ENCODE assay signal across 1 cellular context in the genomic region with DNA sequence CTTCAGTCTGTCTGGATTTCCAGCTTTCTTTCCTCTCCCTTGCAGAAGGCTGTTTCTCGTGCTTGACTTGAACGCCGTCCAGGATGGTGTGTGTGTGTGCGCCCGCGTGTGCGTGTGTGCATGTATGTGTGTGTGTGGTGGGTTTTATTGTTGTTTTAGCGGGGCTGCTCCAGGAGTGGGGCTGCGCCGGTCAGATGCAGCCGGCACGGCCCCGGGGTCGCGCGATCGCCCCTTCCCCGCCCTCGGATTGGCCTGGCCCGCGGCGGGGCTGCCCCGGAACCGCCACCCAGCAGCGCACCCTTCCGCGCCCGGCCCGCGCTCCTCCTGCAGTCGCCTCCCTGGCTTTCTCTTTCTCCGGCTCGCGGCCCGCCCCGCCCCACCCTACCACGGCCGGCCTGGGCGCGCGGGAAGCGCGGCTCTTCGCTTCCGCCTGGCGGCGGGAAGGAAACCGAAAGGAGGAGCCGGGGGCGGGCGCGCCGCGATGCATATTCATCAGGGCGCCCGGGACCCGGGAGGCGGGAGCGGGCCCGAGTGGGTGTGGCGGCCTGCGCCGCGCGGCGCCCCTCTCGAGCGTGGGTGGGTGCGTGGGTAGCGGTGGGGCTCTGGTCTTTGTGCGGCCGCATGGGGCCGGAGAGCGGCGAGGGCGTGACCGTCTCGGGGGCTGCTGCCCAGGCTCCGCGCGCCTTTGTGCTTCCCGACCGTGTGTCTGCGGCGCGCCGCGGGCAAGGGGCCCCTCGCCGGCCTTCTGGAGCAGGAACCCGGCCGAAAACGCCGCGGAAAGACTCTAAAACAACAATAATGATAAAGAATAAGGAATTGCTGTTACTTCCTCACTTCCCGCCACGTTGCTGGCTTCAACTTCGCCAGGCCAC.
TF ChIP-seq lines count a peak whose summit lies in the region.

No MANE protein-coding gene starts in this region.

TF ChIP-seq in HepG2, 621 proteins besides CTCF, POLR2A, EP300 and RAD21 (continued from another document and continues in another):
- TF ChIP-seq, protein P1, sequence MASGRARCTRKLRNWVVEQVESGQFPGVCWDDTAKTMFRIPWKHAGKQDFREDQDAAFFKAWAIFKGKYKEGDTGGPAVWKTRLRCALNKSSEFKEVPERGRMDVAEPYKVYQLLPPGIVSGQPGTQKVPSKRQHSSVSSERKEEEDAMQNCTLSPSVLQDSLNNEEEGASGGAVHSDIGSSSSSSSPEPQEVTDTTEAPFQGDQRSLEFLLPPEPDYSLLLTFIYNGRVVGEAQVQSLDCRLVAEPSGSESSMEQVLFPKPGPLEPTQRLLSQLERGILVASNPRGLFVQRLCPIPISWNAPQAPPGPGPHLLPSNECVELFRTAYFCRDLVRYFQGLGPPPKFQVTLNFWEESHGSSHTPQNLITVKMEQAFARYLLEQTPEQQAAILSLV (CRISPR knock-in tag; IDR thresholded peaks at IDR 0.05; ENCODE audit: borderline replicate concordance) = no peak; the same call in 1 of the 2 replicates
- TF ChIP-seq, protein P2, sequence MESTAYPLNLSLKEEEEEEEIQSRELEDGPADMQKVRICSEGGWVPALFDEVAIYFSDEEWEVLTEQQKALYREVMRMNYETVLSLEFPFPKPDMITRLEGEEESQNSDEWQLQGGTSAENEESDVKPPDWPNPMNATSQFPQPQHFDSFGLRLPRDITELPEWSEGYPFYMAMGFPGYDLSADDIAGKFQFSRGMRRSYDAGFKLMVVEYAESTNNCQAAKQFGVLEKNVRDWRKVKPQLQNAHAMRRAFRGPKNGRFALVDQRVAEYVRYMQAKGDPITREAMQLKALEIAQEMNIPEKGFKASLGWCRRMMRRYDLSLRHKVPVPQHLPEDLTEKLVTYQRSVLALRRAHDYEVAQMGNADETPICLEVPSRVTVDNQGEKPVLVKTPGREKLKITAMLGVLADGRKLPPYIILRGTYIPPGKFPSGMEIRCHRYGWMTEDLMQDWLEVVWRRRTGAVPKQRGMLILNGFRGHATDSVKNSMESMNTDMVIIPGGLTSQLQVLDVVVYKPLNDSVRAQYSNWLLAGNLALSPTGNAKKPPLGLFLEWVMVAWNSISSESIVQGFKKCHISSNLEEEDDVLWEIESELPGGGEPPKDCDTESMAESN (CRISPR knock-in tag; conservative IDR thresholded peaks at IDR 0.05) = 0 out of 2 replicates have a peak, but pooled peaks have one; percentile 43
- TF ChIP-seq MEIS2 (CRISPR knock-in tag; IDR thresholded peaks at IDR 0.05) = 0 out of 2 replicates have a peak, but pooled peaks have one; percentile 47
- TF ChIP-seq, protein P3, sequence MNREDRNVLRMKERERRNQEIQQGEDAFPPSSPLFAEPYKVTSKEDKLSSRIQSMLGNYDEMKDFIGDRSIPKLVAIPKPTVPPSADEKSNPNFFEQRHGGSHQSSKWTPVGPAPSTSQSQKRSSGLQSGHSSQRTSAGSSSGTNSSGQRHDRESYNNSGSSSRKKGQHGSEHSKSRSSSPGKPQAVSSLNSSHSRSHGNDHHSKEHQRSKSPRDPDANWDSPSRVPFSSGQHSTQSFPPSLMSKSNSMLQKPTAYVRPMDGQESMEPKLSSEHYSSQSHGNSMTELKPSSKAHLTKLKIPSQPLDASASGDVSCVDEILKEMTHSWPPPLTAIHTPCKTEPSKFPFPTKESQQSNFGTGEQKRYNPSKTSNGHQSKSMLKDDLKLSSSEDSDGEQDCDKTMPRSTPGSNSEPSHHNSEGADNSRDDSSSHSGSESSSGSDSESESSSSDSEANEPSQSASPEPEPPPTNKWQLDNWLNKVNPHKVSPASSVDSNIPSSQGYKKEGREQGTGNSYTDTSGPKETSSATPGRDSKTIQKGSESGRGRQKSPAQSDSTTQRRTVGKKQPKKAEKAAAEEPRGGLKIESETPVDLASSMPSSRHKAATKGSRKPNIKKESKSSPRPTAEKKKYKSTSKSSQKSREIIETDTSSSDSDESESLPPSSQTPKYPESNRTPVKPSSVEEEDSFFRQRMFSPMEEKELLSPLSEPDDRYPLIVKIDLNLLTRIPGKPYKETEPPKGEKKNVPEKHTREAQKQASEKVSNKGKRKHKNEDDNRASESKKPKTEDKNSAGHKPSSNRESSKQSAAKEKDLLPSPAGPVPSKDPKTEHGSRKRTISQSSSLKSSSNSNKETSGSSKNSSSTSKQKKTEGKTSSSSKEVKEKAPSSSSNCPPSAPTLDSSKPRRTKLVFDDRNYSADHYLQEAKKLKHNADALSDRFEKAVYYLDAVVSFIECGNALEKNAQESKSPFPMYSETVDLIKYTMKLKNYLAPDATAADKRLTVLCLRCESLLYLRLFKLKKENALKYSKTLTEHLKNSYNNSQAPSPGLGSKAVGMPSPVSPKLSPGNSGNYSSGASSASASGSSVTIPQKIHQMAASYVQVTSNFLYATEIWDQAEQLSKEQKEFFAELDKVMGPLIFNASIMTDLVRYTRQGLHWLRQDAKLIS (CRISPR knock-in tag; IDR thresholded peaks at IDR 0.05) = no peak
- peak; percentile 81; the same call in 1 of the 2 replicates for TF ChIP-seq ZNF772 (CRISPR knock-in tag; IDR thresholded peaks at IDR 0.05)
- peak; percentile 13; the same call in 1 of the 2 replicates for TF ChIP-seq ETV5 (CRISPR knock-in tag; IDR thresholded peaks at IDR 0.05; ENCODE audit: borderline replicate concordance)
- TF ChIP-seq RNF2 (conservative IDR thresholded peaks at IDR 0.05; ENCODE audit: low read depth) = peak; percentile 84
- TF ChIP-seq ZNF777 (CRISPR knock-in tag; IDR thresholded peaks at IDR 0.05) = peak; percentile 94
- TF ChIP-seq ZBTB3 (CRISPR knock-in tag; IDR thresholded peaks at IDR 0.05; ENCODE audit: borderline replicate concordance, low read depth) = no peak
- TF ChIP-seq, protein P4, sequence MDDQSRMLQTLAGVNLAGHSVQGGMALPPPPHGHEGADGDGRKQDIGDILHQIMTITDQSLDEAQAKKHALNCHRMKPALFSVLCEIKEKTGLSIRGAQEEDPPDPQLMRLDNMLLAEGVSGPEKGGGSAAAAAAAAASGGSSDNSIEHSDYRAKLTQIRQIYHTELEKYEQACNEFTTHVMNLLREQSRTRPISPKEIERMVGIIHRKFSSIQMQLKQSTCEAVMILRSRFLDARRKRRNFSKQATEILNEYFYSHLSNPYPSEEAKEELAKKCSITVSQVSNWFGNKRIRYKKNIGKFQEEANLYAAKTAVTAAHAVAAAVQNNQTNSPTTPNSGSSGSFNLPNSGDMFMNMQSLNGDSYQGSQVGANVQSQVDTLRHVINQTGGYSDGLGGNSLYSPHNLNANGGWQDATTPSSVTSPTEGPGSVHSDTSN (CRISPR knock-in tag; IDR thresholded peaks at IDR 0.05; ENCODE audit: borderline replicate concordance) = 0 out of 2 replicates have a peak, but pooled peaks have one; percentile 41
- peak; percentile 22; the same call in 1 of the 2 replicates for TF ChIP-seq KAT7 (CRISPR knock-in tag; IDR thresholded peaks at IDR 0.05; ENCODE audit: borderline replicate concordance)
- TF ChIP-seq SKI (IDR thresholded peaks at IDR 0.05; ENCODE audit: partially characterized antibody) = peak; percentile 43
- peak; percentile 53; the same call in 1 of the 2 replicates for TF ChIP-seq SPEN (CRISPR knock-in tag; IDR thresholded peaks at IDR 0.05; ENCODE audit: low read depth)
- TF ChIP-seq BORCS8-MEF2B (CRISPR knock-in tag; IDR thresholded peaks at IDR 0.05) = peak; percentile 53; the same call in 1 of the 2 replicates
- 0 out of 2 replicates have a peak, but pooled peaks have one; percentile 33 for TF ChIP-seq PHF21A (CRISPR knock-in tag; IDR thresholded peaks at IDR 0.05)
- TF ChIP-seq, protein P5, sequence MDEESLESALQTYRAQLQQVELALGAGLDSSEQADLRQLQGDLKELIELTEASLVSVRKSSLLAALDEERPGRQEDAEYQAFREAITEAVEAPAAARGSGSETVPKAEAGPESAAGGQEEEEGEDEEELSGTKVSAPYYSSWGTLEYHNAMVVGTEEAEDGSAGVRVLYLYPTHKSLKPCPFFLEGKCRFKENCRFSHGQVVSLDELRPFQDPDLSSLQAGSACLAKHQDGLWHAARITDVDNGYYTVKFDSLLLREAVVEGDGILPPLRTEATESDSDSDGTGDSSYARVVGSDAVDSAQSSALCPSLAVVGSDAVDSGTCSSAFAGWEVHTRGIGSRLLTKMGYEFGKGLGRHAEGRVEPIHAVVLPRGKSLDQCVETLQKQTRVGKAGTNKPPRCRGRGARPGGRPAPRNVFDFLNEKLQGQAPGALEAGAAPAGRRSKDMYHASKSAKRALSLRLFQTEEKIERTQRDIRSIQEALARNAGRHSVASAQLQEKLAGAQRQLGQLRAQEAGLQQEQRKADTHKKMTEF (CRISPR knock-in tag; IDR thresholded peaks at IDR 0.05) = peak; percentile 47; the same call in 1 of the 2 replicates
- TF ChIP-seq THAP11 (CRISPR knock-in tag; IDR thresholded peaks at IDR 0.05) = peak; percentile 45; the same call in 1 of the 2 replicates
- TF ChIP-seq, protein P6, sequence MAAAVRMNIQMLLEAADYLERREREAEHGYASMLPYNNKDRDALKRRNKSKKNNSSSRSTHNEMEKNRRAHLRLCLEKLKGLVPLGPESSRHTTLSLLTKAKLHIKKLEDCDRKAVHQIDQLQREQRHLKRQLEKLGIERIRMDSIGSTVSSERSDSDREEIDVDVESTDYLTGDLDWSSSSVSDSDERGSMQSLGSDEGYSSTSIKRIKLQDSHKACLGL (CRISPR knock-in tag; IDR thresholded peaks at IDR 0.05) = peak; percentile 72
- TF ChIP-seq LCORL (IDR thresholded peaks at IDR 0.05) = no peak
- TF ChIP-seq LCORL (CRISPR knock-in tag; IDR thresholded peaks at IDR 0.05) = peak; percentile 65; the same call in 1 of the 2 replicates
- TF ChIP-seq, protein P7, sequence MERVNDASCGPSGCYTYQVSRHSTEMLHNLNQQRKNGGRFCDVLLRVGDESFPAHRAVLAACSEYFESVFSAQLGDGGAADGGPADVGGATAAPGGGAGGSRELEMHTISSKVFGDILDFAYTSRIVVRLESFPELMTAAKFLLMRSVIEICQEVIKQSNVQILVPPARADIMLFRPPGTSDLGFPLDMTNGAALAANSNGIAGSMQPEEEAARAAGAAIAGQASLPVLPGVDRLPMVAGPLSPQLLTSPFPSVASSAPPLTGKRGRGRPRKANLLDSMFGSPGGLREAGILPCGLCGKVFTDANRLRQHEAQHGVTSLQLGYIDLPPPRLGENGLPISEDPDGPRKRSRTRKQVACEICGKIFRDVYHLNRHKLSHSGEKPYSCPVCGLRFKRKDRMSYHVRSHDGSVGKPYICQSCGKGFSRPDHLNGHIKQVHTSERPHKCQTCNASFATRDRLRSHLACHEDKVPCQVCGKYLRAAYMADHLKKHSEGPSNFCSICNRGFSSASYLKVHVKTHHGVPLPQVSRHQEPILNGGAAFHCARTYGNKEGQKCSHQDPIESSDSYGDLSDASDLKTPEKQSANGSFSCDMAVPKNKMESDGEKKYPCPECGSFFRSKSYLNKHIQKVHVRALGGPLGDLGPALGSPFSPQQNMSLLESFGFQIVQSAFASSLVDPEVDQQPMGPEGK (CRISPR knock-in tag; IDR thresholded peaks at IDR 0.05) = peak; percentile 63; the same call in 1 of the 2 replicates
- peak; percentile 72 for TF ChIP-seq ZFY (CRISPR knock-in tag; IDR thresholded peaks at IDR 0.05)
- TF ChIP-seq, protein P8, sequence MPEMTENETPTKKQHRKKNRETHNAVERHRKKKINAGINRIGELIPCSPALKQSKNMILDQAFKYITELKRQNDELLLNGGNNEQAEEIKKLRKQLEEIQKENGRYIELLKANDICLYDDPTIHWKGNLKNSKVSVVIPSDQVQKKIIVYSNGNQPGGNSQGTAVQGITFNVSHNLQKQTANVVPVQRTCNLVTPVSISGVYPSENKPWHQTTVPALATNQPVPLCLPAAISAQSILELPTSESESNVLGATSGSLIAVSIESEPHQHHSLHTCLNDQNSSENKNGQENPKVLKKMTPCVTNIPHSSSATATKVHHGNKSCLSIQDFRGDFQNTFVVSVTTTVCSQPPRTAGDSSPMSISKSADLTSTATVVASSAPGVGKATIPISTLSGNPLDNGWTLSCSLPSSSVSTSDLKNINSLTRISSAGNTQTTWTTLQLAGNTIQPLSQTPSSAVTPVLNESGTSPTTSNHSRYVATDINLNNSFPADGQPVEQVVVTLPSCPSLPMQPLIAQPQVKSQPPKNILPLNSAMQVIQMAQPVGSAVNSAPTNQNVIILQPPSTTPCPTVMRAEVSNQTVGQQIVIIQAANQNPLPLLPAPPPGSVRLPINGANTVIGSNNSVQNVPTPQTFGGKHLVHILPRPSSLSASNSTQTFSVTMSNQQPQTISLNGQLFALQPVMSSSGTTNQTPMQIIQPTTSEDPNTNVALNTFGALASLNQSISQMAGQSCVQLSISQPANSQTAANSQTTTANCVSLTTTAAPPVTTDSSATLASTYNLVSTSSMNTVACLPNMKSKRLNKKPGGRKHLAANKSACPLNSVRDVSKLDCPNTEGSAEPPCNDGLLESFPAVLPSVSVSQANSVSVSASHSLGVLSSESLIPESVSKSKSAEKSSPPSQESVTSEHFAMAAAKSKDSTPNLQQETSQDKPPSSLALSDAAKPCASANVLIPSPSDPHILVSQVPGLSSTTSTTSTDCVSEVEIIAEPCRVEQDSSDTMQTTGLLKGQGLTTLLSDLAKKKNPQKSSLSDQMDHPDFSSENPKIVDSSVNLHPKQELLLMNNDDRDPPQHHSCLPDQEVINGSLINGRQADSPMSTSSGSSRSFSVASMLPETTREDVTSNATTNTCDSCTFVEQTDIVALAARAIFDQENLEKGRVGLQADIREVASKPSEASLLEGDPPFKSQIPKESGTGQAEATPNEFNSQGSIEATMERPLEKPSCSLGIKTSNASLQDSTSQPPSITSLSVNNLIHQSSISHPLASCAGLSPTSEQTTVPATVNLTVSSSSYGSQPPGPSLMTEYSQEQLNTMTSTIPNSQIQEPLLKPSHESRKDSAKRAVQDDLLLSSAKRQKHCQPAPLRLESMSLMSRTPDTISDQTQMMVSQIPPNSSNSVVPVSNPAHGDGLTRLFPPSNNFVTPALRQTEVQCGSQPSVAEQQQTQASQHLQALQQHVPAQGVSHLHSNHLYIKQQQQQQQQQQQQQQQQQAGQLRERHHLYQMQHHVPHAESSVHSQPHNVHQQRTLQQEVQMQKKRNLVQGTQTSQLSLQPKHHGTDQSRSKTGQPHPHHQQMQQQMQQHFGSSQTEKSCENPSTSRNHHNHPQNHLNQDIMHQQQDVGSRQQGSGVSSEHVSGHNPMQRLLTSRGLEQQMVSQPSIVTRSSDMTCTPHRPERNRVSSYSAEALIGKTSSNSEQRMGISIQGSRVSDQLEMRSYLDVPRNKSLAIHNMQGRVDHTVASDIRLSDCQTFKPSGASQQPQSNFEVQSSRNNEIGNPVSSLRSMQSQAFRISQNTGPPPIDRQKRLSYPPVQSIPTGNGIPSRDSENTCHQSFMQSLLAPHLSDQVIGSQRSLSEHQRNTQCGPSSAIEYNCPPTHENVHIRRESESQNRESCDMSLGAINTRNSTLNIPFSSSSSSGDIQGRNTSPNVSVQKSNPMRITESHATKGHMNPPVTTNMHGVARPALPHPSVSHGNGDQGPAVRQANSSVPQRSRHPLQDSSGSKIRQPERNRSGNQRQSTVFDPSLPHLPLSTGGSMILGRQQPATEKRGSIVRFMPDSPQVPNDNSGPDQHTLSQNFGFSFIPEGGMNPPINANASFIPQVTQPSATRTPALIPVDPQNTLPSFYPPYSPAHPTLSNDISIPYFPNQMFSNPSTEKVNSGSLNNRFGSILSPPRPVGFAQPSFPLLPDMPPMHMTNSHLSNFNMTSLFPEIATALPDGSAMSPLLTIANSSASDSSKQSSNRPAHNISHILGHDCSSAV (CRISPR knock-in tag; IDR thresholded peaks at IDR 0.05; ENCODE audit: borderline replicate concordance) = no peak
- TF ChIP-seq RBM39 (IDR thresholded peaks at IDR 0.05; ENCODE audit: low read depth, low read length, poor library complexity, severe bottlenecking) = peak; percentile 83
- TF ChIP-seq ZNF747 (CRISPR knock-in tag; IDR thresholded peaks at IDR 0.05; ENCODE audit: borderline replicate concordance) = peak; percentile 80
